16 cellular contexts compared by ENCODE assay signal in the genomic region with DNA sequence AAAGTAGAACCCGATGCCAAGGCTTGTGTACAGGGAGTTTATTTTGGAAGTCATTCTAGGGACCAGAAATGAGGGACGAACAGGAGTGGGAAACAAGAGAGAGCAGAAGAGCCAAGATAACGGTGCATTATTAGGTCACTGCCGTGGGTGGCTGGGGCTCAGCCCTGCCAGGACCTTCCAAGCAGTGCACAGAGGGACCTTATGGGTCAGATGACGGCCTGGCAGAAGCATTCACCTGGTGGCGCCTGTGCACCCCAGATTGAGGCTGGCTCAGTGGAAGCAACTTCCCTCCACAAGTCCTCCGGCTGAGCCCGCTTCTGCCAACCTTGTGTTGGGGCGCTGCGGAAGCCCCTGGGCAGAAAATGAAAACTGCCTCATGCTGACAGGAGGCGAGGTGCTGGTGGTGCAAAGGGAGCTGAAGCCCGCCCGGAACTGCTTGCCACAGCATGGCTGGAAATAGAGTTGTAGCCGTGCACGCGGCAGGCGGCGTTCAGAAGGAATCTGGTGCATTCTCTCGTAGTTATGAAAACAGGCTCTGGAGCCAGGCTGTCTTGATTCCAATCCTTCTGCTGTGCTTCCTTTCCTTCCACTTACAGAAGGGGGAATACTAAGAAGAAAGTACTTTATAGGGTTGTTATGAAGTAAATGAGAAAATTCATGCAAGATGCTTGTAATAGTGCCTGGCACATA.
"Had no signal": no experiment of that assay in that cellular context is flagged by ENCODE, and none has a peak within 500 bp of the region (broad histone marks: within the 10 kb centered on the region; RNA-seq: fewer than 3 reads in every experiment).

No MANE protein-coding gene starts in this region.

- DNase-seq: activated B cell treated with CpG ODN at 0.5 μM for 24 hours; activated CD4-positive, alpha-beta T cell treated with anti-CD3 and anti-CD28 coated beads, Interleukin-2, amount 10 ng/mL, durations not matched to agents 24 days and 14 days; activated CD8-positive, alpha-beta memory T cell treated with anti-CD3 and anti-CD28 coated beads for 24 hours; amniotic stem cell; body of pancreas; foreskin keratinocyte; heart right ventricle; islet precursor cell; naive B cell; occipital lobe; stimulated activated CD4-positive, alpha-beta T cell treated with anti-CD3 and anti-CD28 coated beads, Interleukin-2, amount 100 ng/mL, for 48 hours; stimulated activated naive CD8-positive, alpha-beta T cell treated with anti-CD3 and anti-CD28 coated beads, Interleukin-15, Interleukin-2, amounts not matched to agents 100 U/mL and 50 U/mL, for 24 hours; T-helper 17 cell; upper lobe of right lung had no signal

- H3K4me3 ChIP-seq: body of pancreas, esophagus muscularis mucosa, heart right ventricle, suprapubic skin, upper lobe of right lung had no signal

- H3K27me3 ChIP-seq: body of pancreas, esophagus muscularis mucosa, suprapubic skin, upper lobe of right lung had no signal

- H3K9me3 ChIP-seq: body of pancreas, esophagus muscularis mucosa, heart right ventricle, suprapubic skin, upper lobe of right lung had no signal

- H3K36me3 ChIP-seq: esophagus muscularis mucosa, heart right ventricle, suprapubic skin, upper lobe of right lung had no signal

- H3K27ac ChIP-seq: body of pancreas, esophagus muscularis mucosa, foreskin keratinocyte, heart right ventricle, suprapubic skin, upper lobe of right lung had no signal
